29 cellular contexts compared by ENCODE assay signal in the genomic region with DNA sequence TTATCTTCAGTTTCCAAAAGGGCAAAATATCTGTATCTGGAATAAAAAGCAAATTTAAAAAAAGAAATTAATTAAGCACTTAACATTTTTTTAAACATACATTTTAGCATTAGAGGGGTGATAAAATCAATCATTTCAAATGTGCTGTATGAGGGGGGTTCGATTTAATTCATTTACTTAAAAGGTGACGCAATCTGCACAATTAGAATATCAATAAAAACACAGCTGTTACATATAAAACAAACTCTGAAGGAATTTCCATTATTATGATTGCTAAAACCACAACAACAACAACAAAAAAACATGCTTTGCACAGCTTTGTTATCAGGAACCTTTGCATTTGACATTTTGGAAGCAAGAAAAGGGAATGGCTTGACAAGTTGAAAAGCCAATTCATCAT.
"Had no signal": no experiment of that assay in that cellular context is flagged by ENCODE, and none has a peak within 500 bp of the region (broad histone marks: within the 10 kb centered on the region; RNA-seq: fewer than 3 reads in every experiment).

No MANE protein-coding gene starts in this region.

- H3K4me3 Mint-ChIP-seq: naive thymus-derived CD8-positive, alpha-beta T cell; nephron; neural crest cell; stimulated activated naive B cell treated with anti-CD40 and anti-IgM and Interleukin-4, amounts not matched to agents 10 μg/mL and 1 μg/mL and 100 μg/mL, for 72 hours had no signal

- H3K27ac Mint-ChIP-seq: naive thymus-derived CD8-positive, alpha-beta T cell; nephron; stimulated activated naive B cell treated with anti-CD40 and anti-IgM and Interleukin-4, amounts not matched to agents 10 μg/mL and 1 μg/mL and 100 μg/mL, for 72 hours had no signal

- H3K27me3 ChIP-seq: hepatocyte, left lung, pancreas, right atrium auricular region, stomach, testis, thyroid gland, transverse colon, upper lobe of left lung, vagina had no signal

- H3K9me3 ChIP-seq: left lung, lower lobe of right lung, pancreas, psoas muscle, right atrium auricular region, stomach, testis, thyroid gland, transverse colon, upper lobe of left lung, vagina had no signal

- H3K27me3 Mint-ChIP-seq: stimulated activated naive B cell treated with anti-CD40 and anti-IgM and Interleukin-4, amounts not matched to agents 10 μg/mL and 1 μg/mL and 100 μg/mL, for 72 hours had no signal

- DNase-seq: kidney; left colon; left lung; lower lobe of right lung; mammary epithelial cell; mesenchymal stem cell; naive thymus-derived CD8-positive, alpha-beta T cell; nucleus accumbens; pancreas; posterior cingulate gyrus; psoas muscle; stimulated activated CD4-positive, alpha-beta T cell treated with anti-CD3 and anti-CD28 coated beads, Interleukin-12 subunit alpha, Interleukin-12 subunit beta, amount 100 ng/mL, for 4 hours; stimulated activated CD4-positive, alpha-beta T cell treated with anti-CD3 and anti-CD28 coated beads, Interleukin-15, amount 100 ng/mL, for 24 hours; stimulated activated CD4-positive, alpha-beta T cell treated with anti-CD3 and anti-CD28 coated beads, Interleukin-2, amount 100 ng/mL, for 24 hours; stimulated activated CD4-positive, alpha-beta T cell treated with anti-CD3 and anti-CD28 coated beads, Interleukin-4, amount 100 ng/mL, for 1 hour; stimulated activated naive B cell treated with anti-CD40 and anti-IgM and Interleukin-4, amounts not matched to agents 10 μg/mL and 1 μg/mL and 100 μg/mL, for 72 hours; stimulated activated naive CD8-positive, alpha-beta T cell treated with anti-CD3 and anti-CD28 coated beads, Interleukin-15, Interleukin-2, amounts not matched to agents 100 U/mL and 50 U/mL, for 24 hours; stomach; testis; thyroid gland; transverse colon; upper lobe of left lung had no signal

- H3K4me3 ChIP-seq: hepatocyte, left lung, lower lobe of right lung, pancreas, psoas muscle, right atrium auricular region, skin epidermis, stomach, testis, thyroid gland, transverse colon, upper lobe of left lung, vagina had no signal

- H3K36me3 ChIP-seq: left lung, lower lobe of right lung, pancreas, right atrium auricular region, stomach, thyroid gland, transverse colon, upper lobe of left lung, vagina had no signal

- FAIRE-seq: kidney, pancreas had no signal

- H3K79me2 ChIP-seq: hepatocyte had no signal

- H3K4me2 ChIP-seq: hepatocyte had no signal

- H3K4me1 Mint-ChIP-seq: naive thymus-derived CD8-positive, alpha-beta T cell; neural crest cell; stimulated activated naive B cell treated with anti-CD40 and anti-IgM and Interleukin-4, amounts not matched to agents 10 μg/mL and 1 μg/mL and 100 μg/mL, for 72 hours had no signal

- H2AFZ ChIP-seq: hepatocyte had no signal

- H3K4me1 ChIP-seq: left lung, lower lobe of right lung, pancreas, psoas muscle, stomach, testis, thyroid gland, transverse colon, upper lobe of left lung, vagina had no signal

- ATAC-seq: left colon; left lung; lower lobe of right lung; naive thymus-derived CD8-positive, alpha-beta T cell; pancreas; psoas muscle; sciatic nerve; stimulated activated naive B cell treated with anti-CD40 and anti-IgM and Interleukin-4, amounts not matched to agents 10 μg/mL and 1 μg/mL and 100 μg/mL, for 72 hours; stimulated activated naive CD8-positive, alpha-beta T cell treated with anti-CD3 and anti-CD28 coated beads, Interleukin-15, Interleukin-2, amounts not matched to agents 100 U/mL and 50 U/mL, for 24 hours had no signal

- H3K36me3 Mint-ChIP-seq: naive thymus-derived CD8-positive, alpha-beta T cell; stimulated activated naive B cell treated with anti-CD40 and anti-IgM and Interleukin-4, amounts not matched to agents 10 μg/mL and 1 μg/mL and 100 μg/mL, for 72 hours had no signal

- H3K27ac ChIP-seq: hepatocyte, left lung, lower lobe of right lung, pancreas, psoas muscle, skin epidermis, stomach, testis, thyroid gland, transverse colon, upper lobe of left lung, vagina had no signal
